ENCODE assay signal across 19 cellular contexts in genomic region chr21:35540950-35541632, GRCh38.
A peak's percentile ranks its signal among the peaks of the same experiment; 100 is the strongest.
DNase-seq lines count a peak whose midpoint lies in the region; ATAC-seq and TF ChIP-seq lines count a peak whose summit lies in the region.
"Had no signal": no experiment of that assay in that cellular context is flagged by ENCODE, and none has a peak within 500 bp of the region (broad histone marks: within the 10 kb centered on the region; RNA-seq: fewer than 3 reads in every experiment).

No MANE protein-coding gene starts in this region.

- H3K4me3 Mint-ChIP-seq in Caco-2 (ENCODE audit: unreplicated experiment): no peak overlapping the region
- H3K4me3 Mint-ChIP-seq: activated CD4-positive, alpha-beta memory T cell treated with anti-CD3 and anti-CD28 coated beads for 36 hours; naive B cell; T-cell had no signal

- dilution Hi-C loops in IMR-90 (cut with HindIII; ENCODE audit: low sequenced_read_pairs, unreplicated experiment): no loop called here

- no peak for TF ChIP-seq POLR2A in IMR-90 (IDR thresholded peaks at IDR 0.05; ENCODE audit: low read depth, low read length)

- H3K27me3 ChIP-seq in Caco-2 (replicated peaks; ENCODE audit: control insufficient read depth, insufficient read depth, low read length): no peaks in the 10 kb centered on the region
- H3K27me3 ChIP-seq in IMR-90 (ENCODE audit: control insufficient read depth, insufficient read depth, low read length): no peaks in the 10 kb centered on the region
- H3K27me3 ChIP-seq: BE2C, ovary had no signal

- no peaks in the 10 kb centered on the region for H3K79me1 ChIP-seq in IMR-90 (ENCODE audit: low read depth in 1 of 2, low read length in 2 of 2)

- no peak overlapping the region for H3K4me2 ChIP-seq in IMR-90 (ENCODE audit: low read depth, low read length)

- no TSS peak for BruUV-seq in Caco-2 (replicated peaks; lab: Mats Ljungman, UMichigan)
- BruUV-seq in IMR-90 (replicated peaks; lab: Mats Ljungman, UMichigan): no TSS peak

- no peaks in the 10 kb centered on the region for H3K36me3 Mint-ChIP-seq in Caco-2 (ENCODE audit: insufficient read depth, unreplicated experiment)
- H3K36me3 Mint-ChIP-seq: activated CD4-positive, alpha-beta memory T cell treated with anti-CD3 and anti-CD28 coated beads for 36 hours had no signal

- POLR2A ChIA-PET in Caco-2 (lab: Charles Lee): no interaction called here
- POLR2A ChIA-PET in IMR-90 (lab: Charles Lee; ENCODE audit: unreplicated experiment): no interaction called here

- H3K4me1 Mint-ChIP-seq in Caco-2 (ENCODE audit: low read depth, unreplicated experiment): peaks cover 7% of the 10 kb centered on the region

- H2AK5ac ChIP-seq in IMR-90 (ENCODE audit: low read depth, low read length): no peak overlapping the region

- no peak overlapping the region for H2AFZ ChIP-seq in IMR-90 (replicated peaks; ENCODE audit: low read length, poor library complexity)

- no peak overlapping the region for H3K27ac ChIP-seq in IMR-90 (ENCODE audit: insufficient read depth, low read length)
- H3K27ac ChIP-seq: ovary, WERI-Rb-1 had no signal

- H3K27ac Mint-ChIP-seq in Caco-2 (ENCODE audit: unreplicated experiment): no peak overlapping the region
- H3K27ac Mint-ChIP-seq: activated CD4-positive, alpha-beta memory T cell treated with anti-CD3 and anti-CD28 coated beads for 36 hours; naive B cell; T-cell had no signal

- H3K4me3 ChIP-seq in Caco-2 (ENCODE audit: low read depth, low read length) (no peak overlapping the region), IMR-90 (ENCODE audit: insufficient read depth, low read depth, low read length) (no peak overlapping the region), foreskin fibroblast (ENCODE audit: low read depth in 1 of 2, low read length in 2 of 2) (no peak overlapping the region)
- H3K4me3 ChIP-seq: ovary had no signal

- H3K4me1 ChIP-seq in Caco-2 (peaks cover 21% of the 10 kb centered on the region), IMR-90 (ENCODE audit: control insufficient read depth, insufficient read depth, low read length) (no peaks in the 10 kb centered on the region; the same call in 1 of the 2 replicates)
- H3K4me1 ChIP-seq: BE2C had no signal

- no peak overlapping the region for H2BK120ac ChIP-seq in IMR-90 (ENCODE audit: low read depth, low read length)

- no peak overlapping the region for H2AK9ac ChIP-seq in IMR-90 (replicated peaks; ENCODE audit: low read depth, low read length, poor library complexity)

- WGBS in IMR-90 (ENCODE audit: extremely low coverage in 2 of 2, insufficient read length in 1 of 2), 2 experiments: no CpG with 5 or more reads among the region's 4 CpGs

- H3K27me3 Mint-ChIP-seq in Caco-2 (ENCODE audit: insufficient read depth, unreplicated experiment): no peaks in the 10 kb centered on the region

- H3K18ac ChIP-seq in IMR-90 (ENCODE audit: low read depth, low read length): no peak overlapping the region

- intact Hi-C loops in Caco-2 (cut with micrococcal nuclease; ENCODE audit: unreplicated experiment) (no loop called here), IMR-90 (cut with micrococcal nuclease) (no loop called here)

- no peak overlapping the region for H3K23ac ChIP-seq in IMR-90 (ENCODE audit: low read depth, low read length)

- H3K4ac ChIP-seq in IMR-90 (ENCODE audit: low read depth, low read length): no peak overlapping the region

- H2BK5ac ChIP-seq in IMR-90 (ENCODE audit: low read depth, low read length, poor library complexity, severe bottlenecking): no peak overlapping the region

- H2BK15ac ChIP-seq in IMR-90 (ENCODE audit: low read depth, low read length): no peak overlapping the region

- H3K9ac ChIP-seq in IMR-90 (ENCODE audit: low read depth, low read length): no peak overlapping the region

- TF ChIP-seq CTCF in Caco-2 (IDR thresholded peaks at IDR 0.05; ENCODE audit: insufficient read depth in 1 of 2, low read depth in 1 of 2, low read length in 1 of 2, severe bottlenecking in 1 of 2, unreplicated experiment in 1 of 2) (no peak), IMR-90 (conservative IDR thresholded peaks at IDR 0.05; ENCODE audit: low read depth, low read length) (no peak), foreskin fibroblast (IDR thresholded peaks at IDR 0.05; ENCODE audit: low read depth, low read length) (no peak)

- no peak overlapping the region for H3K56ac ChIP-seq in IMR-90 (ENCODE audit: extremely low read depth, insufficient read depth, low read length)

- H3K9me1 ChIP-seq in IMR-90 (ENCODE audit: insufficient read depth, low read length): no peaks in the 10 kb centered on the region

- in situ Hi-C loops in IMR-90 (cut with MboI; ENCODE audit: low sequenced_read_pairs): no loop called here

- H3K9me3 ChIP-seq in Caco-2 (no peaks in the 10 kb centered on the region), IMR-90 (ENCODE audit: control insufficient read depth, insufficient read depth, low read length) (no peaks in the 10 kb centered on the region)
- H3K9me3 ChIP-seq: BE2C, ovary had no signal

- H4K91ac ChIP-seq in IMR-90 (ENCODE audit: insufficient read depth, low read depth, low read length): no peak overlapping the region

- TF ChIP-seq RAD21 in IMR-90 (IDR thresholded peaks at IDR 0.05; ENCODE audit: low read length): no peak

- H3K14ac ChIP-seq in IMR-90 (replicated peaks; ENCODE audit: low read depth, low read length): no peak overlapping the region

- no peak overlapping the region for H2BK20ac ChIP-seq in IMR-90 (ENCODE audit: low read depth, low read length)

- H4K8ac ChIP-seq in IMR-90 (ENCODE audit: low read depth in 2 of 2, low read length in 2 of 2): no peak overlapping the region

- H3K36me3 ChIP-seq in Caco-2 (ENCODE audit: control insufficient read depth, insufficient read depth, low read length) (no peaks in the 10 kb centered on the region), IMR-90 (ENCODE audit: control insufficient read depth, insufficient read depth, low read length) (no peaks in the 10 kb centered on the region)
- H3K36me3 ChIP-seq: BE2C, ovary, WERI-Rb-1 had no signal

- CTCF ChIA-PET in Caco-2 (lab: Charles Lee): no interaction called here
- CTCF ChIA-PET in IMR-90 (lab: Yijun Ruan, JAX): no interaction called here

- H4K20me1 ChIP-seq in IMR-90 (ENCODE audit: insufficient read depth, low read length): no peaks in the 10 kb centered on the region

- DNase-seq in Caco-2: peak; percentile 11 to 45
- DNase-seq in IMR-90: no peak
- peak; percentile 85 for DNase-seq in NCI-H748 treated with DMSO at 0.1 percent for 48 hours (lab: John Stamatoyannopoulos, UW)
- DNase-seq in foreskin fibroblast: peak; percentile 33 to 47
- no peak for DNase-seq in stimulated activated naive CD4-positive, alpha-beta T cell (lab: John Stamatoyannopoulos, UW)
- DNase-seq in activated effector memory CD4-positive, alpha-beta T cell treated with Interleukin-2 at 50 U/mL for 16 hours: no peak
- DNase-seq: activated CD4-positive, alpha-beta memory T cell treated with anti-CD3 and anti-CD28 coated beads for 36 hours; activated naive CD4-positive, alpha-beta T cell treated with anti-CD3 and anti-CD28 coated beads, Interleukin-2, amount 50 U/mL, for 16 hours; activated T-cell treated with anti-CD3 and anti-CD28 coated beads, Interleukin-2, amount 50 U/mL, for 1 hour; BE2C; mammary epithelial cell; naive B cell; NCI-H2107; ovary; RPMI8226; T-cell; WERI-Rb-1 had no signal

- H3K9me3 Mint-ChIP-seq in Caco-2 (ENCODE audit: unreplicated experiment): peaks cover 19% of the 10 kb centered on the region

- no peak for ATAC-seq in IMR-90 (ENCODE audit: low read depth)
- ATAC-seq in GM21717 (IDR thresholded peaks at IDR 0.05; ENCODE audit: unreplicated experiment): no peak
- ATAC-seq: sciatic nerve, T-cell had no signal

- H4K5ac ChIP-seq in IMR-90 (ENCODE audit: low read depth, low read length): no peak overlapping the region

TF ChIP-seq in IMR-90, 13 proteins besides CTCF, POLR2A, EP300 and RAD21:
- TF ChIP-seq CHD1 (IDR thresholded peaks at IDR 0.05; ENCODE audit: low read depth, low read length): no peak
- no peak for TF ChIP-seq MAZ (IDR thresholded peaks at IDR 0.05; ENCODE audit: borderline replicate concordance, low read depth, low read length)
- no peak for TF ChIP-seq SMC3 (IDR thresholded peaks at IDR 0.05; ENCODE audit: low read depth, low read length)
- peak; percentile 64 for TF ChIP-seq CEBPB (IDR thresholded peaks at IDR 0.05; ENCODE audit: low read depth, low read length)
- no peak for TF ChIP-seq RCOR1 (IDR thresholded peaks at IDR 0.05; ENCODE audit: insufficient replicate concordance, low read length)
- TF ChIP-seq RFX5 (IDR thresholded peaks at IDR 0.05; ENCODE audit: low read depth, low read length): no peak
- TF ChIP-seq MXI1 (IDR thresholded peaks at IDR 0.05; ENCODE audit: borderline replicate concordance, low read depth, low read length): no peak

Comparison
In these comparisons a context has a peak if more than half of its experiments do, and no peak if none do; other contexts are left out.
1. DNase-seq: peak in Caco-2 (2 of 2), NCI-H748 treated with DMSO at 0.1 percent for 48 hours (single experiment) and foreskin fibroblast (2 of 2); none in IMR-90 (single experiment), stimulated activated naive CD4-positive, alpha-beta T cell (0 of 6) and activated effector memory CD4-positive, alpha-beta T cell treated with Interleukin-2 at 50 U/mL for 16 hours (single experiment).